17 cellular contexts compared by ENCODE assay signal in the genomic region with DNA sequence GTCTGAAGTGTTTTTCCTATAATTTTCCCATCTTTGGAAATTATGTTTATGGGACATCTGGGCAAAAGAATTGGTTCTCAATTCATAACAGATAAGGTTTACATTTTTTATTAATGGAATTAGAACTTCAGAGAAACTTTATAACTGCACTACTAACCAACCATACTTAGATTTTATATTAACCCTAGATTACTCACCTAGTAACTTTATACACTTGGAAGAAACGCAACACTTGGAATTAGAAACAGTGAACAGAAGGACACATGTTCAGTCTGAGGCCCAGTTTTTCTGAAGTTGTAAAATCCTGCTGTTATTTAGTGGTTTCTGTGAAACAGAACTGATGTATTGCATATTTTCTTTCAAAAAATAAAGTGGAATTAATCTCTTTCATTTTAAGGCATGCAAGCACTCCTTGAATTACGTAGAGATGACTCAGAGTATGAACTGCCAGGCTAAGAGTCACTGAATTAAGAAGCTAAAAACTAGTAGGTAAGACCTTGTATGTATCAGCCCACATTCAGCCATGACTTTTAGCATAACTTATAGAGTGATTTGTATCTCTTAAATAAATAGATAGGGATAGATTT.
A peak's percentile ranks its signal among the peaks of the same experiment; 100 is the strongest.
DNase-seq lines count a peak whose midpoint lies in the region; FAIRE-seq and TF ChIP-seq lines count a peak whose summit lies in the region.
"Had no signal": no experiment of that assay in that cellular context is flagged by ENCODE, and none has a peak within 500 bp of the region (broad histone marks: within the 10 kb centered on the region; RNA-seq: fewer than 3 reads in every experiment).

No MANE protein-coding gene starts in this region.

- H3K4me1 ChIP-seq in kidney (ENCODE audit: control insufficient read depth in 1 of 2, insufficient read depth in 1 of 2, low read depth in 1 of 2, low read length in 2 of 2) (peaks cover 7 to 13% of the 10 kb centered on the region in 2 donors), Peyer's patch (no peaks in the 10 kb centered on the region)
- H3K4me1 ChIP-seq: tibial nerve had no signal

- no peaks in the 10 kb centered on the region for H3K27me3 ChIP-seq in Peyer's patch
- H3K27me3 ChIP-seq: tibial nerve had no signal

- no peaks in the 10 kb centered on the region for H3K36me3 ChIP-seq in kidney (ENCODE audit: control insufficient read depth in 1 of 2, insufficient read depth in 2 of 2, low read length in 2 of 2)
- no peaks in the 10 kb centered on the region for H3K36me3 ChIP-seq in Peyer's patch
- H3K36me3 ChIP-seq: tibial nerve had no signal

- DNase-seq in AG09309 (ENCODE audit: low read depth), result peak; percentile 28
- peak; percentile 43 for DNase-seq in HFFc6
- no peak for DNase-seq in kidney
- no peak for DNase-seq in activated CD4-positive, alpha-beta T cell treated with anti-CD3 and anti-CD28 coated beads, Interleukin-2, amount 50 U/mL, for 1 hour
- no peak for DNase-seq in activated CD4-positive, alpha-beta T cell treated with anti-CD3 and anti-CD28 coated beads, Interleukin-2, amount 50 U/mL, for 4 hours
- no peak for DNase-seq in Peyer's patch
- no peak for DNase-seq in SW480 (ENCODE audit: low spot score)
- DNase-seq: DND-41; Kasumi-1; NCI-H187; NCI-H748 treated with DMSO at 0.1 percent for 48 hours; posterior cingulate gyrus; SHP77; stimulated activated CD4-positive, alpha-beta T cell treated with anti-CD3 and anti-CD28 coated beads, Interleukin-15, amount 100 ng/mL, for 24 hours had no signal

- H3K9me3 Mint-ChIP-seq in HFFc6 (no peaks in the 10 kb centered on the region), brain (peaks cover 0 to 4% (median 0%) of the 10 kb centered on the region in 5 experiments)

- H3K27ac Mint-ChIP-seq in HFFc6 (no peak overlapping the region), brain (peak overlapping the region in 3 of 5 experiments; percentile 17 to 34 (median 18))
- H3K27ac Mint-ChIP-seq: B cell had no signal

- H3K4me1 Mint-ChIP-seq in HFFc6 (ENCODE audit: low read depth) (peaks cover 9% of the 10 kb centered on the region), brain (peaks cover 66% of the 10 kb centered on the region)
- H3K4me1 Mint-ChIP-seq: B cell had no signal

- H3K36me3 Mint-ChIP-seq in HFFc6 (ENCODE audit: low read depth), result no peaks in the 10 kb centered on the region
- no peaks in the 10 kb centered on the region for H3K36me3 Mint-ChIP-seq in brain

- H3K4me3 ChIP-seq in AG09309 (ENCODE audit: control insufficient read depth, low read depth, low read length) (no peak overlapping the region), kidney (ENCODE audit: low read length in 2 of 2) (no peak overlapping the region), Peyer's patch (no peak overlapping the region)
- H3K4me3 ChIP-seq: tibial nerve had no signal

- H3K27me3 Mint-ChIP-seq in HFFc6 (ENCODE audit: insufficient read depth) (peaks cover 8% of the 10 kb centered on the region), brain (peaks cover 3% of the 10 kb centered on the region)
- H3K27me3 Mint-ChIP-seq: B cell had no signal

- H3K9me3 ChIP-seq in kidney (ENCODE audit: control insufficient read depth in 1 of 2, low read length in 2 of 2), result no peaks in the 10 kb centered on the region
- H3K9me3 ChIP-seq in Peyer's patch, result no peaks in the 10 kb centered on the region
- H3K9me3 ChIP-seq: tibial nerve had no signal

- FAIRE-seq in kidney (lab: Jason Lieb, UNC), result peak; percentile 80

- H3K27ac ChIP-seq in kidney (ENCODE audit: low read depth in 2 of 2, low read length in 2 of 2), result no peak overlapping the region
- no peak overlapping the region for H3K27ac ChIP-seq in Peyer's patch
- H3K27ac ChIP-seq: tibial nerve had no signal

- H3K9ac ChIP-seq in kidney (ENCODE audit: low read length in 2 of 2), result no peak overlapping the region

- intact Hi-C loops in kidney (cut with DNase I), result no loop called here

- no peak for TF ChIP-seq POLR2A in Peyer's patch (IDR thresholded peaks at IDR 0.05)

- H3K4me3 Mint-ChIP-seq in HFFc6, result peak overlapping the region; percentile 20; the same call in 1 of the 2 replicates
- H3K4me3 Mint-ChIP-seq in brain, result no peak overlapping the region
- H3K4me3 Mint-ChIP-seq: B cell had no signal

- no peak for TF ChIP-seq CTCF in AG09309 (IDR thresholded peaks at IDR 0.05; ENCODE audit: control insufficient read depth, insufficient read depth, low read depth, low read length, missing control alignments)
- no peak for TF ChIP-seq CTCF in HFFc6 (IDR thresholded peaks at IDR 0.05)
- TF ChIP-seq CTCF in brain (conservative IDR thresholded peaks at IDR 0.05), result no peak
- no peak for TF ChIP-seq CTCF in kidney (IDR thresholded peaks at IDR 0.05; ENCODE audit: borderline replicate concordance, extremely low read depth, insufficient read depth)
- TF ChIP-seq CTCF in Peyer's patch (IDR thresholded peaks at IDR 0.05), result no peak

Comparison
In these comparisons a context has a peak if more than half of its experiments do, and no peak if none do; other contexts are left out.
1. DNase-seq: peak in AG09309 (single experiment) and HFFc6 (single experiment); none in kidney (single experiment), activated CD4-positive, alpha-beta T cell treated with anti-CD3 and anti-CD28 coated beads, Interleukin-2, amount 50 U/mL, for 1 hour (single experiment), activated CD4-positive, alpha-beta T cell treated with anti-CD3 and anti-CD28 coated beads, Interleukin-2, amount 50 U/mL, for 4 hours (0 of 2), Peyer's patch (0 of 3) and SW480 (single experiment).